Comparison of ENCODE assay signal across 4 cellular contexts in the genomic region with DNA sequence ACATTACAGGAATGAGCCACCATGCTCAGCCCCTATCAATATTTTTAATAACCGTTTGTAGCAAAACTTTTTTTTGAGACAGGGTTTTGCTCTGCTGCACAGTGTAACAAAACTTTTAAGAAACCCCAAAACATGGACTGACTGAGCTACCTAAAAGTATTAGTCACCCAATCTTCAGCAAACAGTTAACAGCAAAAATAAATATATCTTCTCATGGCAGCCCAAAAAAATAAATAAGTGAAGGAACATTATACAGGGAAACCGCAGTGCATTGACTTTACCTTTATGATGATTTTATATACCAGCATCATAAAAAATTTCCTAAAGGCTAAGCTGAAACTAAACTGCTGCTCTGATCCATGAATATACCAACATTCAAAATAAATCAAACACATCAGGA.
"Had no signal": no experiment of that assay in that cellular context is flagged by ENCODE, and none has a peak within 500 bp of the region (broad histone marks: within the 10 kb centered on the region; RNA-seq: fewer than 3 reads in every experiment).

No MANE protein-coding gene starts in this region.

- H3K4me3 ChIP-seq: GM23338 had no signal

- H3K4me2 ChIP-seq: GM23338 had no signal

- DNase-seq: H9, HCEC 1CT, IMR-90 had no signal

- ATAC-seq: GM23338 had no signal

- H2AFZ ChIP-seq: GM23338 had no signal
